In the genomic region with DNA sequence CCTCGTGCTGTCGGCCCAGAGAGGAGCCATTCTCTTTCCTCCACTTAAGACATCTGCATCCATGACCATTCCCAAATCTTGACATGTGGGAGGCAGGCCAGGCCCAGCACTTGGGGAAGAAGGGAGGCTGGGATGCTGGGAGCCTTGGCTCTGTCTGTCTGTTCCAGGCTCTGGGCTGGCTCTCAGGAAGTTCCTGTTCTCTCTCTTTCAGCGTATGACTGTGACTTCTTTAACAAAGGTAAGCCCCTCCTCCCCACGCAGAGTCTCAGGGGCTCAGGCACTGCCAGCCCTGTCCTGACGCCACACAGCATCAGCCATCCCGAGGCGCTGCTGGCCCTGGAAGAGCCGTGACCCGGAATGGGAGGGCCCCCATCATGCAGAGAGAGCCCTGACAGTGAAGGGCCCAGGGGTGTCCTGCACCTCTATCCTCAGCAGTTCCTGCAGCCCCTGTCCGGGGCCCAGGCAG, we compare ENCODE assay signal across 19 cellular contexts. TPM values are rescaled to one million over a fixed set of nuclear protein-coding genes. Genes with fewer than 3 reads are reported as not detected.
DNase-seq lines count a peak whose midpoint lies in the region; ATAC-seq and TF ChIP-seq lines count a peak whose summit lies in the region.
"Had no signal": no experiment of that assay in that cellular context is flagged by ENCODE, and none has a peak within 500 bp of the region (broad histone marks: within the 10 kb centered on the region; RNA-seq: fewer than 3 reads in every experiment).

No MANE protein-coding gene starts in this region.

- H3K9me3 ChIP-seq in lung (ENCODE audit: control insufficient read depth in 2 of 2, insufficient read depth in 1 of 2, low read length in 1 of 2) = peaks cover 0 to 7% of the 10 kb centered on the region in 2 donors
- no peaks in the 10 kb centered on the region for H3K9me3 ChIP-seq in tibial nerve
- H3K9me3 ChIP-seq: BLaER1, left lung, upper lobe of left lung had no signal

- no peaks in the 10 kb centered on the region for H3K4me1 ChIP-seq in lung (ENCODE audit: control insufficient read depth in 2 of 2, insufficient read depth in 2 of 2, low read length in 2 of 2)
- no peaks in the 10 kb centered on the region for H3K4me1 ChIP-seq in tibial nerve
- H3K4me1 ChIP-seq: foreskin keratinocyte, left lung, parathyroid adenoma, upper lobe of left lung had no signal

- intact Hi-C loops in activated B cell treated with CpG ODN at 0.5 μM for 24 hours (cut with micrococcal nuclease) = loop anchor here (1.0 kb wide), 1 partner anchor 215 kb away; no protein-coding TSS in a partner anchor

- H3K27ac Mint-ChIP-seq in activated B cell treated with CpG ODN at 0.5 μM for 24 hours = no peak overlapping the region
- H3K27ac Mint-ChIP-seq: activated naive CD8-positive, alpha-beta T cell treated with anti-CD3 and anti-CD28 coated beads, Interleukin-2, amount 50 U/mL, for 24 hours; immature natural killer cell; nephron; T-cell had no signal

- no peak overlapping the region for H3K27ac ChIP-seq in lung (ENCODE audit: low read depth in 1 of 2, low read length in 1 of 2)
- no peak overlapping the region for H3K27ac ChIP-seq in tibial nerve
- H3K27ac ChIP-seq: BLaER1, foreskin keratinocyte, left lung, parathyroid adenoma, upper lobe of left lung had no signal

- CTCF ChIA-PET in activated B cell treated with CpG ODN at 0.5 μM for 24 hours (lab: Charles Lee) = interaction anchor here (1.1 to 1.3 kb wide), 3 partner anchors 21 to 382 kb away, joined by 4 to 14 read pairs (median 5); no protein-coding TSS in a partner anchor

- H3K4me3 ChIP-seq in lung = no peak overlapping the region
- H3K4me3 ChIP-seq in tibial nerve = no peak overlapping the region
- H3K4me3 ChIP-seq: BLaER1, left lung, upper lobe of left lung had no signal

- no peak for TF ChIP-seq EP300 in tibial nerve (IDR thresholded peaks at IDR 0.05)

- WGBS in lung, 2 donors = 64 to 72% methylated on average over 10 of the region's 10 CpGs
- WGBS in tibial nerve, 2 donors = 59 to 69% methylated on average over 4 to 9 of the region's 10 CpGs

- no peak overlapping the region for H3K4me3 Mint-ChIP-seq in activated B cell treated with CpG ODN at 0.5 μM for 24 hours
- H3K4me3 Mint-ChIP-seq: activated naive CD8-positive, alpha-beta T cell treated with anti-CD3 and anti-CD28 coated beads, Interleukin-2, amount 50 U/mL, for 24 hours; immature natural killer cell; nephron; T-cell had no signal

- H3K4me1 Mint-ChIP-seq in activated B cell treated with CpG ODN at 0.5 μM for 24 hours = no peaks in the 10 kb centered on the region
- H3K4me1 Mint-ChIP-seq: immature natural killer cell had no signal

- H3K27me3 Mint-ChIP-seq in activated B cell treated with CpG ODN at 0.5 μM for 24 hours = no peaks in the 10 kb centered on the region

- no peak for ATAC-seq in activated B cell treated with CpG ODN at 0.5 μM for 24 hours (ENCODE audit: low read depth)
- ATAC-seq in lung (ENCODE audit: insufficient read depth, low FRiP score) = no peak

- TF ChIP-seq CTCF in activated B cell treated with CpG ODN at 0.5 μM for 24 hours (IDR thresholded peaks at IDR 0.05) (no peak), lung (IDR thresholded peaks at IDR 0.05; ENCODE audit: control extremely low read depth, extremely low read depth) (no peak), tibial nerve (IDR thresholded peaks at IDR 0.05) (no peak)

- peak; percentile 41 for DNase-seq in activated effector memory CD4-positive, alpha-beta T cell treated with anti-CD3 and anti-CD28 coated beads, Interleukin-2, amount 50 U/mL, for 16 hours
- no peak for DNase-seq in activated effector memory CD4-positive, alpha-beta T cell treated with Interleukin-2 at 50 U/mL for 16 hours
- peak; percentile 3 for DNase-seq in activated B cell treated with CpG ODN at 0.5 μM for 24 hours
- peak; percentile 24 for DNase-seq in lung (ENCODE audit: low spot score)
- peak; percentile 32 for DNase-seq in ureter (ENCODE audit: low spot score)
- no peak for DNase-seq in tibial nerve (ENCODE audit: low spot score in 2 of 2)
- DNase-seq in cerebellar cortex (ENCODE audit: low spot score) = no peak
- DNase-seq in LoVo (ENCODE audit: low spot score) = no peak
- DNase-seq: SIG-M5 had no signal

- no peaks in the 10 kb centered on the region for H3K36me3 Mint-ChIP-seq in activated B cell treated with CpG ODN at 0.5 μM for 24 hours (ENCODE audit: low read depth)
- H3K36me3 Mint-ChIP-seq: immature natural killer cell, T-cell had no signal

- H3K36me3 ChIP-seq in lung (ENCODE audit: control insufficient read depth in 2 of 2, insufficient read depth in 2 of 2, low read length in 2 of 2) (no peaks in the 10 kb centered on the region), tibial nerve (no peaks in the 10 kb centered on the region)
- H3K36me3 ChIP-seq: BLaER1, left lung, upper lobe of left lung had no signal

- H3K27me3 ChIP-seq in lung (ENCODE audit: control insufficient read depth, insufficient read depth) (no peaks in the 10 kb centered on the region), tibial nerve (no peaks in the 10 kb centered on the region)
- H3K27me3 ChIP-seq: BLaER1, upper lobe of left lung had no signal

- TF ChIP-seq POLR2A in tibial nerve (IDR thresholded peaks at IDR 0.05) = no peak

- no peaks in the 10 kb centered on the region for H3K9me3 Mint-ChIP-seq in activated B cell treated with CpG ODN at 0.5 μM for 24 hours
- H3K9me3 Mint-ChIP-seq: activated naive CD8-positive, alpha-beta T cell treated with anti-CD3 and anti-CD28 coated beads, Interleukin-2, amount 50 U/mL, for 24 hours; immature natural killer cell had no signal

- POLR2A ChIA-PET in activated B cell treated with CpG ODN at 0.5 μM for 24 hours (lab: Charles Lee) = no interaction called here

RNA-seq across cellular contexts. Expression of gene OTOG, which starts 52.4 kb away (rescaled TPM):
- total RNA-seq in activated B cell treated with CpG ODN at 0.5 μM for 24 hours (not detected in 2 replicates), lung (under 1 TPM in 1 of 2 donors, not detected in 1; 0.11 TPM), ureter (0.31 TPM), tibial nerve (not detected)
- polyA plus RNA-seq in lung = not detected
- total RNA-seq: epithelial cell of proximal tubule, foreskin keratinocyte, left lung, T-cell, upper lobe of left lung had no signal
- polyA plus RNA-seq: foreskin keratinocyte, immature natural killer cell had no signal

RNA-seq across cellular contexts. Expression of gene USH1C, which starts 55.3 kb away (rescaled TPM):
- total RNA-seq in activated B cell treated with CpG ODN at 0.5 μM for 24 hours (not detected in 2 replicates), lung (under 1 TPM; 0.11 to 0.55 TPM), ureter (14.3 TPM), tibial nerve (not detected)
- polyA plus RNA-seq in lung = under 1 TPM; 0.10 to 0.14 TPM
- total RNA-seq: foreskin keratinocyte, T-cell had no signal
- polyA plus RNA-seq: foreskin keratinocyte, immature natural killer cell had no signal

Comparison
In these comparisons a context has a peak if more than half of its experiments do, and no peak if none do; other contexts are left out.
1. DNase-seq: peak in activated effector memory CD4-positive, alpha-beta T cell treated with anti-CD3 and anti-CD28 coated beads, Interleukin-2, amount 50 U/mL, for 16 hours (single experiment), activated B cell treated with CpG ODN at 0.5 μM for 24 hours (single experiment), lung (single experiment) and ureter (single experiment); none in activated effector memory CD4-positive, alpha-beta T cell treated with Interleukin-2 at 50 U/mL for 16 hours (single experiment), tibial nerve (0 of 2), cerebellar cortex (single experiment) and LoVo (single experiment).